In genomic region chr1:40096977-40097782, GRCh38 we compare ENCODE assay signal across 8 cellular contexts. TPM values are rescaled to one million over a fixed set of nuclear protein-coding genes. Genes with fewer than 3 reads are reported as not detected.
DNase-seq lines count a peak whose midpoint lies in the region; FAIRE-seq and TF ChIP-seq lines count a peak whose summit lies in the region.

TSS of gene PPT1 (minus strand) at chr1:40097252. CDS start at chr1:40097238, 14 bp downstream.

- peak within 1 kb of the TSS; percentile 94 for H3K9ac ChIP-seq in ES-I3 (ENCODE audit: low read depth, low read length)

- no peaks in the 10 kb centered on the region for H3K27me3 ChIP-seq in right atrium auricular region

- peak within 1 kb of the TSS; percentile 25 to 57 for H3K27ac ChIP-seq in right atrium auricular region

- H3K9me3 ChIP-seq in ES-I3 (ENCODE audit: control insufficient read depth, insufficient read depth, low read length) (no peaks in the 10 kb centered on the region), right atrium auricular region (peaks cover 0 to 2% of the 10 kb centered on the region in 2 donors)

- H3K4me1 ChIP-seq in ES-I3 (ENCODE audit: insufficient read depth, low read length) (no peaks in the 10 kb centered on the region), right atrium auricular region (peaks cover 0 to 6% of the 10 kb centered on the region in 2 donors)

- H3K36me3 ChIP-seq in ES-I3 (ENCODE audit: insufficient read depth, low read length), result no peaks in the 10 kb centered on the region
- peaks cover under 1% of the 10 kb centered on the region for H3K36me3 ChIP-seq in right atrium auricular region

- FAIRE-seq in urothelium cell line (lab: Jason Lieb, UNC), result peak; percentile 98

- H3K4me3 ChIP-seq in right atrium auricular region, result peak within 1 kb of the TSS; percentile 58 to 63

- peak; percentile 64 for DNase-seq in HCEC 1CT
- peak; percentile 82 for DNase-seq in NCI-H1105 treated with DMSO at 0.1 percent for 48 hours (lab: John Stamatoyannopoulos, UW)
- DNase-seq in T-helper 2 cell, result peak; percentile 59 to 87 (median 67)
- DNase-seq in amygdala (lab: John Stamatoyannopoulos, UW), result peak; percentile 28 to 88 (median 71)
- peak; percentile 74 for DNase-seq in right atrium auricular region (ENCODE audit: low spot score)
- peak; percentile 5 for DNase-seq in pulmonary artery endothelial cell (ENCODE audit: low read depth, low spot score)
- peak; percentile 94 for DNase-seq in urothelium cell line (ENCODE audit: low spot score)

- peak in 1 of 2 donors; percentile 42 for TF ChIP-seq CTCF in right atrium auricular region (IDR thresholded peaks at IDR 0.05)

RNA-seq across cellular contexts. Expression of gene PPT1, which starts in this region (rescaled TPM):
- total RNA-seq in right atrium auricular region (10 to 100 TPM; 30.0 to 34.6 TPM), pulmonary artery endothelial cell (70.6 and 85.4 TPM in 2 replicates)

Comparison
In these comparisons a context has a peak if more than half of its experiments do, and no peak if none do; other contexts are left out.
1. Peak in every context shown above with its lines: DNase-seq, H3K4me3 ChIP-seq and H3K27ac ChIP-seq.
2. DNase-seq: peak in every context shown above with its lines; median percentile 94 in urothelium cell line; 82 in NCI-H1105 treated with DMSO at 0.1 percent for 48 hours; 74 in right atrium auricular region; 71 in amygdala; 67 in T-helper 2 cell; 64 in HCEC 1CT; 5 in pulmonary artery endothelial cell.